14 cellular contexts compared by ENCODE assay signal in the genomic region with DNA sequence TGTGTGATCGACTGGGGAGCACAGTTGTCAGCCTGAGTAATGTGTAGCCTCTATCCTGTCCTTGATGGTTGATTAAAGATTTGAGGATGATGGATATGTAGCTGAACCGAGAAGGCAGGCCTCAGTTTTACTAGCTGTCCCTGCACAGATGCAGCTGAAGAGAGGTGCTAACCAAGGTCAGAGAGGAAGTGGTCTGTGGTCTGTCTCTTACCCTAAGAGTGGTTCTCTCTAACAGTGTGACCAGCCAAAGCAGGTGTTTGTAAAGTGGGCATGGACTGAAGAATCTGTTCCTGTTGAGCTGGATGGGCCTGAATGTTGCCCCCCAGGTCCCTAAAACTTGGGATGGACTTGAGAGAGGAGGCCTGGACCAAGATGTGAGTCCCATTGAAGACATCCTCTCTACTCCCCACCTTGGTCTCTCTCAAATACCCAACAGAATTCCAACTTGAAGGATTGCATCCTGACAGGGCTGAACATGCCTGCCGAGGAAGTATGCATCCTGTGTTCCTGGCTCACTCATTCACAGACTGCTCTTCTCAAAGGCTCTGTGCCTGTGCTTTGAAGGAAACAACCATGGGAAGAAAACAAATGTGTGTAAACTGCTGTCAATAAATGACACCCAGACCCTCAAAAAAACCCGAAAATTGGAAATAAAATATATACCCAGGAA.
A peak's percentile ranks its signal among the peaks of the same experiment; 100 is the strongest.
DNase-seq lines count a peak whose midpoint lies in the region; ATAC-seq lines count a peak whose summit lies in the region.
"Had no signal": no experiment of that assay in that cellular context is flagged by ENCODE, and none has a peak within 500 bp of the region (broad histone marks: within the 10 kb centered on the region; RNA-seq: fewer than 3 reads in every experiment).

No MANE protein-coding gene starts in this region.

- no peaks in the 10 kb centered on the region for H3K27me3 ChIP-seq in right cardiac atrium (ENCODE audit: control insufficient read depth, insufficient read depth)
- H3K27me3 ChIP-seq: cardiac muscle cell had no signal

- no peaks in the 10 kb centered on the region for H3K4me1 Mint-ChIP-seq in T-cell

- no peaks in the 10 kb centered on the region for H3K4me1 ChIP-seq in right cardiac atrium (ENCODE audit: control insufficient read depth, insufficient read depth, low read length)

- peaks cover 8% of the 10 kb centered on the region for H3K36me3 Mint-ChIP-seq in T-cell

- 89% methylated on average over 4 of the region's 4 CpGs for WGBS in right cardiac atrium

- intact Hi-C loops in right cardiac atrium (cut with DNase I) = no loop called here
- intact Hi-C loops in posterior vena cava (cut with DNase I) = no loop called here

- H3K27me3 Mint-ChIP-seq in T-cell = no peaks in the 10 kb centered on the region
- H3K27me3 Mint-ChIP-seq: naive thymus-derived CD8-positive, alpha-beta T cell had no signal

- H3K4me3 Mint-ChIP-seq in T-cell = no peak overlapping the region
- H3K4me3 Mint-ChIP-seq: activated T-cell treated with anti-CD3 and anti-CD28 coated beads, Interleukin-2, amount 50 U/mL, for 4 hours; naive thymus-derived CD8-positive, alpha-beta T cell; T-helper 2 cell treated with Interferon-gamma antibody and Interleukin-4, amounts not matched to agents 5 μg/mL and 100 μg/mL, for 36 hours had no signal

- CTCF ChIA-PET in T-cell (lab: Charles Lee) = no interaction called here

- ATAC-seq in GM18499 (IDR thresholded peaks at IDR 0.05; ENCODE audit: insufficient read depth, unreplicated experiment) (peak; percentile 92), GM19455 (IDR thresholded peaks at IDR 0.05; ENCODE audit: unreplicated experiment) (peak; percentile 69), HG02938 (IDR thresholded peaks at IDR 0.05; ENCODE audit: unreplicated experiment) (peak; percentile 98), right cardiac atrium (no peak), T-cell (replicated peaks in 1 of 4) (no peak)
- ATAC-seq: activated T-cell treated with anti-CD3 and anti-CD28 coated beads, Interleukin-2, amount 50 U/mL, for 4 hours; naive thymus-derived CD8-positive, alpha-beta T cell had no signal

- no peak overlapping the region for H3K27ac ChIP-seq in right cardiac atrium (ENCODE audit: low read length)
- H3K27ac ChIP-seq: cardiac muscle cell had no signal

- H3K27ac Mint-ChIP-seq in T-cell = no peak overlapping the region
- H3K27ac Mint-ChIP-seq: T-helper 2 cell treated with Interferon-gamma antibody and Interleukin-4, amounts not matched to agents 5 μg/mL and 100 μg/mL, for 36 hours had no signal

- H3K9me3 Mint-ChIP-seq in T-cell = peaks cover 3 to 7% (median 3%) of the 10 kb centered on the region in 3 donors
- H3K9me3 Mint-ChIP-seq: activated T-cell treated with anti-CD3 and anti-CD28 coated beads, Interleukin-2, amount 50 U/mL, for 4 hours; T-helper 2 cell treated with Interferon-gamma antibody and Interleukin-4, amounts not matched to agents 5 μg/mL and 100 μg/mL, for 36 hours had no signal

- peak; percentile 24 for DNase-seq in Jurkat, Clone E6-1 (ENCODE audit: low read depth, low spot score)
- DNase-seq in right cardiac atrium (no peak), NCI-H526 treated with DMSO at 0.1 percent for 48 hours (lab: John Stamatoyannopoulos, UW) (no peak), T-cell (no peak), posterior vena cava (ENCODE audit: low spot score) (no peak)
- DNase-seq: activated T-cell treated with anti-CD3 and anti-CD28 coated beads, Interleukin-2, amount 50 U/mL, for 4 hours; GDM1; naive thymus-derived CD8-positive, alpha-beta T cell; NCI-H1092 had no signal

- POLR2A ChIA-PET in T-cell (lab: Charles Lee) = no interaction called here

- H3K9me3 ChIP-seq in right cardiac atrium (ENCODE audit: control insufficient read depth, low read length) = no peaks in the 10 kb centered on the region

- no peak overlapping the region for H3K4me3 ChIP-seq in Jurkat, Clone E6-1 (ENCODE audit: low read length)
- H3K4me3 ChIP-seq in right cardiac atrium (ENCODE audit: low read length) = no peak overlapping the region
- H3K4me3 ChIP-seq: cardiac muscle cell had no signal

Comparison
In these comparisons a context has a peak if more than half of its experiments do, and no peak if none do; other contexts are left out.
1. ATAC-seq: peak in GM18499 (single experiment), GM19455 (single experiment) and HG02938 (single experiment); none in right cardiac atrium (0 of 2) and T-cell (0 of 4).